Comparison of ENCODE assay signal across 25 cellular contexts in genomic region chr16:9570521-9570920, GRCh38.
"Had no signal": no experiment of that assay in that cellular context is flagged by ENCODE, and none has a peak within 500 bp of the region (broad histone marks: within the 10 kb centered on the region; RNA-seq: fewer than 3 reads in every experiment).

No MANE protein-coding gene starts in this region.

- H3K27me3 ChIP-seq: stomach, suprapubic skin, testis, thyroid gland, tibial artery, tibial nerve, transverse colon, upper lobe of left lung, upper lobe of right lung, uterus, vagina had no signal

- H3K27ac ChIP-seq: stomach, suprapubic skin, testis, thoracic aorta, thyroid gland, tibial artery, tibial nerve, transverse colon, upper lobe of left lung, upper lobe of right lung, uterus, vagina had no signal

- H3K4me3 ChIP-seq: stomach, suprapubic skin, testis, thoracic aorta, thyroid gland, tibial artery, tibial nerve, transverse colon, upper lobe of left lung, upper lobe of right lung, uterus, vagina had no signal

- DNase-seq: stimulated activated CD4-positive, alpha-beta T cell treated with anti-CD3 and anti-CD28 coated beads, Interleukin-2, amount 100 ng/mL, for 48 hours; stimulated activated CD4-positive, alpha-beta T cell treated with anti-CD3 and anti-CD28 coated beads, Interleukin-4, amount 100 ng/mL, for 1 hour; stimulated activated CD4-positive, alpha-beta T cell treated with anti-CD3 and anti-CD28 coated beads, Interleukin-4, amount 100 ng/mL, for 24 hours; stimulated activated CD4-positive, alpha-beta T cell treated with anti-CD3 and anti-CD28 coated beads, Interleukin-4, amount 100 ng/mL, for 4 hours; stimulated activated CD8-positive, alpha-beta memory T cell treated with anti-CD3 and anti-CD28 coated beads, Interleukin-4, amount 100 ng/mL, for 48 hours; stimulated activated naive B cell treated with anti-CD40 and anti-IgM and Interleukin-4, amounts not matched to agents 10 μg/mL and 1 μg/mL and 100 μg/mL, for 72 hours; stimulated activated naive CD4-positive, alpha-beta T cell; stimulated activated naive CD4-positive, alpha-beta T cell treated with Interleukin-2 at 50 U/mL for 16 hours; stimulated activated naive CD8-positive, alpha-beta T cell treated with anti-CD3 and anti-CD28 coated beads, Interleukin-15, amount 100 ng/mL, for 72 hours; stimulated activated naive CD8-positive, alpha-beta T cell treated with anti-CD3 and anti-CD28 coated beads, Interleukin-15, Interleukin-2, amounts not matched to agents 100 U/mL and 50 U/mL, for 24 hours; stomach; substantia nigra; testis; thyroid gland; tibial artery; transverse colon; upper lobe of left lung; upper lobe of right lung; uterus had no signal

- ATAC-seq: stimulated activated effector memory CD8-positive, alpha-beta T cell treated with anti-CD3 and anti-CD28 coated beads, Interleukin-12 subunit alpha, Interleukin-12 subunit beta, amount 100 ng/mL, for 72 hours; stimulated activated memory B cell treated with anti-CD40 and anti-IgM and Interleukin-4, amounts not matched to agents 10 μg/mL and 1 μg/mL and 100 μg/mL, for 72 hours; stimulated activated naive B cell treated with anti-CD40 and anti-IgM and Interleukin-4, amounts not matched to agents 10 μg/mL and 1 μg/mL and 100 μg/mL, for 72 hours; stimulated activated naive CD8-positive, alpha-beta T cell treated with anti-CD3 and anti-CD28 coated beads, Interleukin-15, amount 100 ng/mL, for 72 hours; stimulated activated naive CD8-positive, alpha-beta T cell treated with anti-CD3 and anti-CD28 coated beads, Interleukin-15, Interleukin-2, amounts not matched to agents 100 U/mL and 50 U/mL, for 24 hours; upper lobe of right lung had no signal

- H3K36me3 ChIP-seq: stomach, suprapubic skin, thoracic aorta, thyroid gland, tibial artery, tibial nerve, transverse colon, upper lobe of left lung, upper lobe of right lung, uterus, vagina had no signal

- H3K4me1 ChIP-seq: stomach, suprapubic skin, testis, thyroid gland, tibial artery, tibial nerve, transverse colon, upper lobe of right lung, uterus, vagina had no signal

- H3K9me3 ChIP-seq: stomach, suprapubic skin, testis, thoracic aorta, thyroid gland, tibial artery, tibial nerve, transverse colon, upper lobe of left lung, upper lobe of right lung, uterus, vagina had no signal
